10 cellular contexts compared by ENCODE assay signal in the genomic region with DNA sequence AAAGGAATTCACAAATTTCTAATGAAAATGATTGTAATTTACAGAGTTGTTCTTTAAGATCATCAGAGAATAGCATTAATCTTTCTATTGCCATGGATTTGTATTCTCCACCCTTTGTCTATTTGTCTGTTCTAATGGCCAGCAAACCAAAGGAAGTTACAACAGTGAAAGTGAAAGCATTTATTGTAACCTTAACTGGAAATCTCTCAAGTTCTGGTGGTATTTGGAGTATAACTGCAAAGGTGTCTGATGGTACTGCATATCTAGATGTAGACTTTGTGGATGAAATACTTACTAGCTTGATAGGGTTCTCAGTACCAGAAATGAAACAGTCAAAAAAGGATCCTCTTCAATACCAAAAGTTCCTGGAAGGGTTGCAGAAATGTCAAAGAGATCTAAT. TPM values are rescaled to one million over a fixed set of nuclear protein-coding genes. Genes with fewer than 3 reads are reported as not detected.
DNase-seq lines count a peak whose midpoint lies in the region; ATAC-seq and TF ChIP-seq lines count a peak whose summit lies in the region.
"Had no signal": no experiment of that assay in that cellular context is flagged by ENCODE, and none has a peak within 500 bp of the region (broad histone marks: within the 10 kb centered on the region; RNA-seq: fewer than 3 reads in every experiment).

No MANE protein-coding gene starts in this region.

- CTCF ChIA-PET in GM10248 (lab: Yijun Ruan, JAX), result interaction anchor here (0.6 kb wide), 1 partner anchor 254 kb away, joined by 3 read pairs; no protein-coding TSS in a partner anchor
- CTCF ChIA-PET in activated CD4-positive, alpha-beta memory T cell treated with anti-CD3 and anti-CD28 coated beads for 36 hours (lab: Charles Lee), result no interaction called here

- no peaks in the 10 kb centered on the region for H3K27me3 ChIP-seq in tibial artery

- TF ChIP-seq CTCF in GM10248 (IDR thresholded peaks at IDR 0.05; ENCODE audit: control extremely low read depth, extremely low read depth, low read depth, missing control alignments) (no peak), fibroblast of the aortic adventitia (IDR thresholded peaks at IDR 0.05; ENCODE audit: insufficient read depth, low read length) (no peak), tibial artery (IDR thresholded peaks at IDR 0.05) (no peak)

- intact Hi-C loops in activated CD4-positive, alpha-beta memory T cell treated with anti-CD3 and anti-CD28 coated beads for 36 hours (cut with micrococcal nuclease), result no loop called here
- intact Hi-C loops in tibial artery (cut with DNase I; ENCODE audit: low total_unique reads), result no loop called here

- H3K4me3 ChIP-seq in fibroblast of the aortic adventitia (ENCODE audit: low read depth, low read length), result no peak overlapping the region
- H3K4me3 ChIP-seq in tibial artery, result no peak overlapping the region

- no peak overlapping the region for H3K27ac Mint-ChIP-seq in activated CD4-positive, alpha-beta memory T cell treated with anti-CD3 and anti-CD28 coated beads for 36 hours

- peaks cover 12% of the 10 kb centered on the region for H3K4me1 Mint-ChIP-seq in activated CD4-positive, alpha-beta memory T cell treated with anti-CD3 and anti-CD28 coated beads for 36 hours (ENCODE audit: low read depth)

- H3K27me3 Mint-ChIP-seq in activated CD4-positive, alpha-beta memory T cell treated with anti-CD3 and anti-CD28 coated beads for 36 hours, result no peaks in the 10 kb centered on the region

- DNase-seq in GM10248 (ENCODE audit: extremely low spot score) (peak; percentile 21), fibroblast of the aortic adventitia (ENCODE audit: low read depth) (peak; percentile 42), tibial artery (no peak), NCI-H524 (lab: John Stamatoyannopoulos, UW) (no peak), NCI-H446 (lab: John Stamatoyannopoulos, UW) (no peak)
- DNase-seq in activated CD4-positive, alpha-beta memory T cell treated with anti-CD3 and anti-CD28 coated beads for 36 hours, result no peak
- DNase-seq: occipital lobe had no signal

- ATAC-seq in GM21367 (IDR thresholded peaks at IDR 0.05; ENCODE audit: unreplicated experiment), result peak; percentile 60
- ATAC-seq in HG03432 (IDR thresholded peaks at IDR 0.05; ENCODE audit: unreplicated experiment), result peak; percentile 75

- H3K4me3 Mint-ChIP-seq in activated CD4-positive, alpha-beta memory T cell treated with anti-CD3 and anti-CD28 coated beads for 36 hours, result no peak overlapping the region

- H3K27ac ChIP-seq in tibial artery, result no peak overlapping the region
- H3K27ac ChIP-seq: HL-60 had no signal

- peaks cover 1% of the 10 kb centered on the region for H3K9me3 Mint-ChIP-seq in activated CD4-positive, alpha-beta memory T cell treated with anti-CD3 and anti-CD28 coated beads for 36 hours

- H3K36me3 Mint-ChIP-seq in activated CD4-positive, alpha-beta memory T cell treated with anti-CD3 and anti-CD28 coated beads for 36 hours, result peaks cover 21% of the 10 kb centered on the region

- no peaks in the 10 kb centered on the region for H3K4me1 ChIP-seq in tibial artery

- POLR2A ChIA-PET in GM10248 (lab: Yijun Ruan, JAX), result no interaction called here
- POLR2A ChIA-PET in activated CD4-positive, alpha-beta memory T cell treated with anti-CD3 and anti-CD28 coated beads for 36 hours (lab: Charles Lee), result interaction anchor here (0.7 to 1.1 kb wide), 2 partner anchors 22 to 95 kb away, joined by 3 to 10 read pairs; partner anchors contain the start of genes HNRNPK and RMI1

- H3K36me3 ChIP-seq in tibial artery, result no peaks in the 10 kb centered on the region

- no peaks in the 10 kb centered on the region for H3K9me3 ChIP-seq in tibial artery

RNA-seq across cellular contexts. Expression of gene RMI1, which starts 21.7 kb away (rescaled TPM):
- 1.2 and 17.0 TPM in 2 replicates for total RNA-seq in fibroblast of the aortic adventitia (ENCODE audit: low replicate concordance)
- total RNA-seq in activated CD4-positive, alpha-beta memory T cell treated with anti-CD3 and anti-CD28 coated beads for 36 hours, result 10 to 100 TPM; 20.3 to 22.6 TPM

RNA-seq across cellular contexts. Expression of gene HNRNPK, which starts 22.3 kb away (rescaled TPM):
- total RNA-seq in fibroblast of the aortic adventitia (ENCODE audit: low replicate concordance), result 207 and 445 TPM in 2 replicates
- total RNA-seq in activated CD4-positive, alpha-beta memory T cell treated with anti-CD3 and anti-CD28 coated beads for 36 hours, result 100 to 1,000 TPM; 694 to 716 TPM

Comparison
In these comparisons a context has a peak if more than half of its experiments do, and no peak if none do; other contexts are left out.
1. DNase-seq: peak in GM10248 (single experiment) and fibroblast of the aortic adventitia (single experiment); none in activated CD4-positive, alpha-beta memory T cell treated with anti-CD3 and anti-CD28 coated beads for 36 hours (single experiment), tibial artery (0 of 2), NCI-H524 (0 of 2) and NCI-H446 (0 of 2).